1 cellular context compared by ENCODE assay signal in the genomic region with DNA sequence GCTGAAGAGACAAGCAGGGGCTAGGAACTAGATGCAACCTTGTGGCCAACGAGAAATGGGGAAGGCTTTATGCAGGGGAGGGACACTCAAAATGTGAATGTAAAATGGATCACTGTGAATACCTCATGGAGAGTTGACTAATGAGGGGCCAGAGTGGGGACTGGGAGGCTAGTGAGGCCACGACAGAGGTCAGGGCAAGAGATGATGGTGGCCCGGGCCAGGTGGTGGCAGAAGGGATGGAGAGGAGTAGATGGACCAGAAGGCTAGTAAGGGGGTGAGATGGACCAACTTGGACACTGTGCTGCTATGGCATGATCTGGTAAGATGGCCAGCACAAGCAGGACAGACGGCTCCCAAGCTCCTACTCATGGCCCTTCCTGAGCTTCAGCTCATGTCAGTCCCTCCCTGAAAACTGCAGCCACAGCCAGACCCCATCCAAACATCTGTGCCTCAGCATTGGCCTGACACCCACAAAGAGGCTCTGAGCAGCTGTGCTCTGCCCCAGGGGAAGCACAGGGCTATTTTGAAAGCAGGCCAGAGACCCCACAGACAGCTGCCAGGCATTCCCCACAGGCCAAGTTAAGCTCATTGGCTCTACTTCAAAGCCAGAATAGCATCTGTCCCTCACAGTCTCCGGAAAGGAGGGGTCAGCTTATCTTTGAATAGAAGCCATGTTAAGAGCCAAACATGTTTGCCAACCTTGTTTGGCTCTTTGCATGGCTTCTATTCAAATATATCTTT.
TF ChIP-seq lines count a peak whose summit lies in the region.

No MANE protein-coding gene starts in this region.

TF ChIP-seq in H1, 55 proteins besides CTCF, POLR2A, EP300 and RAD21:
- TF ChIP-seq FOSL1 (IDR thresholded peaks at IDR 0.05; ENCODE audit: insufficient read depth, low read depth, low read length) (no peak), RBBP5 (IDR thresholded peaks at IDR 0.05; ENCODE audit: borderline replicate concordance, low read depth, low read length) (no peak), EZH2 (IDR thresholded peaks at IDR 0.05; ENCODE audit: low read depth, low read length, severe bottlenecking) (no peak), SIX5 (IDR thresholded peaks at IDR 0.05; ENCODE audit: low read depth, low read length) (no peak), TAF1 (IDR thresholded peaks at IDR 0.05; ENCODE audit: low read depth, low read length) (no peak), NRF1 (IDR thresholded peaks at IDR 0.05; ENCODE audit: low read depth, low read length) (no peak), TCF12 (IDR thresholded peaks at IDR 0.05; ENCODE audit: low read depth, low read length) (no peak), POU5F1 (IDR thresholded peaks at IDR 0.05; ENCODE audit: low read depth, low read length) (no peak), TEAD4 (IDR thresholded peaks at IDR 0.05; ENCODE audit: low read depth, low read length) (no peak)
